Comparison of ENCODE assay signal across 14 cellular contexts in genomic region chr3:71447803-71448202, GRCh38.
DNase-seq lines count a peak whose midpoint lies in the region; ATAC-seq and TF ChIP-seq lines count a peak whose summit lies in the region.
"Had no signal": no experiment of that assay in that cellular context is flagged by ENCODE, and none has a peak within 500 bp of the region (broad histone marks: within the 10 kb centered on the region; RNA-seq: fewer than 3 reads in every experiment).

No MANE protein-coding gene starts in this region.

- H3K9ac ChIP-seq in mammary epithelial cell (ENCODE audit: insufficient read depth, low read length) = no peak overlapping the region

- peak overlapping the region; percentile 43 to 59 for H3K4me3 Mint-ChIP-seq in activated T-cell treated with anti-CD3 and anti-CD28 coated beads, Interleukin-2, amount 50 U/mL, for 72 hours
- H3K4me3 Mint-ChIP-seq in stimulated activated naive B cell treated with anti-CD40 and anti-IgM and Interleukin-4, amounts not matched to agents 10 μg/mL and 1 μg/mL and 100 μg/mL, for 72 hours = no peak overlapping the region
- H3K4me3 Mint-ChIP-seq: activated B cell treated with CpG ODN at 0.5 μM for 24 hours had no signal

- no peaks in the 10 kb centered on the region for H4K20me1 ChIP-seq in mammary epithelial cell (ENCODE audit: insufficient read depth, low read length)

- no TSS peak for BruUV-seq in mammary epithelial cell (replicated peaks; lab: Mats Ljungman, UMichigan)

- H3K4me1 ChIP-seq in mammary epithelial cell (ENCODE audit: insufficient read depth, low read length) = peaks cover 39% of the 10 kb centered on the region
- H3K4me1 ChIP-seq: uterus had no signal

- peak overlapping the region; percentile 61 for H3K27ac ChIP-seq in mammary epithelial cell (ENCODE audit: insufficient read depth, low read depth, low read length)
- H3K27ac ChIP-seq: uterus had no signal

- no peaks in the 10 kb centered on the region for H3K27me3 ChIP-seq in mammary epithelial cell (ENCODE audit: insufficient read depth, low read length)
- H3K27me3 ChIP-seq: uterus had no signal

- H3K36me3 ChIP-seq in mammary epithelial cell (ENCODE audit: insufficient read depth, low read length) = no peaks in the 10 kb centered on the region
- H3K36me3 ChIP-seq: uterus had no signal

- no peak for DNase-seq in activated T-cell treated with anti-CD3 and anti-CD28 coated beads, Interleukin-2, amount 50 U/mL, for 72 hours
- DNase-seq in activated T-cell treated with anti-CD3 and anti-CD28 coated beads, Interleukin-2, amount 50 U/mL, for 48 hours = no peak
- DNase-seq in NB4 (ENCODE audit: low read depth) (peak; percentile 64), mammary epithelial cell (peak; percentile 85), anterior cingulate cortex (lab: John Stamatoyannopoulos, UW) (no peak)
- no peak for DNase-seq in stimulated activated naive B cell treated with anti-CD40 and anti-IgM and Interleukin-4, amounts not matched to agents 10 μg/mL and 1 μg/mL and 100 μg/mL, for 72 hours
- no peak for DNase-seq in effector CD4-positive, alpha-beta T cell
- DNase-seq: activated B cell treated with CpG ODN at 0.5 μM for 24 hours; foreskin melanocyte; NCI-H1436; NK-92 treated with Interleukin-12 subunit alpha and Interleukin-12 subunit beta, amount 100 ng/mL, for 24 hours; uterus had no signal

- H3K9me3 Mint-ChIP-seq in activated T-cell treated with anti-CD3 and anti-CD28 coated beads, Interleukin-2, amount 50 U/mL, for 72 hours = peaks cover 0 to 3% of the 10 kb centered on the region in 2 donors
- peaks cover 0 to 2% of the 10 kb centered on the region in 2 donors for H3K9me3 Mint-ChIP-seq in stimulated activated naive B cell treated with anti-CD40 and anti-IgM and Interleukin-4, amounts not matched to agents 10 μg/mL and 1 μg/mL and 100 μg/mL, for 72 hours
- H3K9me3 Mint-ChIP-seq: activated B cell treated with CpG ODN at 0.5 μM for 24 hours had no signal

- no peaks in the 10 kb centered on the region for H3K27me3 Mint-ChIP-seq in activated T-cell treated with anti-CD3 and anti-CD28 coated beads, Interleukin-2, amount 50 U/mL, for 72 hours (ENCODE audit: low read depth)
- H3K27me3 Mint-ChIP-seq in stimulated activated naive B cell treated with anti-CD40 and anti-IgM and Interleukin-4, amounts not matched to agents 10 μg/mL and 1 μg/mL and 100 μg/mL, for 72 hours = no peaks in the 10 kb centered on the region
- H3K27me3 Mint-ChIP-seq: activated B cell treated with CpG ODN at 0.5 μM for 24 hours had no signal

- in situ Hi-C loops in mammary epithelial cell (cut with MboI; ENCODE audit: low sequenced_read_pairs in 2 of 2) = no loop called here

- no peak for TF ChIP-seq POLR2A in NB4 (IDR thresholded peaks at IDR 0.05; ENCODE audit: extremely low read depth, insufficient read length)

- no peak overlapping the region for H3K4me3 ChIP-seq in NB4 (ENCODE audit: low read depth, low read length)
- H3K4me3 ChIP-seq in mammary epithelial cell (replicated peaks in 1 of 3; ENCODE audit: insufficient read depth in 1 of 3, low read depth in 2 of 3, low read length in 3 of 3) = no peak overlapping the region
- H3K4me3 ChIP-seq: uterus had no signal

- peak; percentile 77 to 78 for ATAC-seq in activated T-cell treated with anti-CD3 and anti-CD28 coated beads, Interleukin-2, amount 50 U/mL, for 72 hours (replicated peaks in 1 of 2)
- no peak for ATAC-seq in stimulated activated naive B cell treated with anti-CD40 and anti-IgM and Interleukin-4, amounts not matched to agents 10 μg/mL and 1 μg/mL and 100 μg/mL, for 72 hours (replicated peaks)
- no peak for ATAC-seq in GM21529 (IDR thresholded peaks at IDR 0.05; ENCODE audit: unreplicated experiment)
- ATAC-seq: HCT116 had no signal

- intact Hi-C loops in mammary epithelial cell (cut with micrococcal nuclease) = loop anchor here (5.0 kb wide), 1 partner anchor 49 kb away; no protein-coding TSS in a partner anchor

- peaks cover 99% of the 10 kb centered on the region for H3K4me1 Mint-ChIP-seq in activated T-cell treated with anti-CD3 and anti-CD28 coated beads, Interleukin-2, amount 50 U/mL, for 72 hours (ENCODE audit: low read depth)
- peaks cover 56 to 82% of the 10 kb centered on the region in 2 donors for H3K4me1 Mint-ChIP-seq in stimulated activated naive B cell treated with anti-CD40 and anti-IgM and Interleukin-4, amounts not matched to agents 10 μg/mL and 1 μg/mL and 100 μg/mL, for 72 hours

- peak overlapping the region; percentile 83 for H2AFZ ChIP-seq in mammary epithelial cell (ENCODE audit: low read depth, low read length)

- peak overlapping the region; percentile 64 for H3K27ac Mint-ChIP-seq in activated T-cell treated with anti-CD3 and anti-CD28 coated beads, Interleukin-2, amount 50 U/mL, for 72 hours
- H3K27ac Mint-ChIP-seq in stimulated activated naive B cell treated with anti-CD40 and anti-IgM and Interleukin-4, amounts not matched to agents 10 μg/mL and 1 μg/mL and 100 μg/mL, for 72 hours = peak overlapping the region; percentile 5

- no peak for TF ChIP-seq CTCF in NB4 (IDR thresholded peaks at IDR 0.05; ENCODE audit: low read depth, low read length)
- TF ChIP-seq CTCF in mammary epithelial cell (conservative IDR thresholded peaks at IDR 0.05 in 1 of 2, IDR thresholded peaks at IDR 0.05 in 1 of 2; ENCODE audit: extremely low read depth in 1 of 2, insufficient read depth in 1 of 2, low read depth in 1 of 2, low read length in 2 of 2) = no peak

- peak overlapping the region; percentile 46 for H3K4me2 ChIP-seq in mammary epithelial cell (ENCODE audit: insufficient read depth, low read depth, low read length)

- H3K79me2 ChIP-seq in mammary epithelial cell (ENCODE audit: insufficient read depth, low read length) = peaks cover 8% of the 10 kb centered on the region

- 2% methylated on average over 5 of the region's 5 CpGs for WGBS in mammary epithelial cell (ENCODE audit: low coverage, missing lambda C conversion rate)

- no peaks in the 10 kb centered on the region for H3K9me3 ChIP-seq in mammary epithelial cell (replicated peaks; ENCODE audit: insufficient read depth, low read length)
- H3K9me3 ChIP-seq: uterus had no signal

- peaks cover 3 to 6% of the 10 kb centered on the region in 2 donors for H3K36me3 Mint-ChIP-seq in activated T-cell treated with anti-CD3 and anti-CD28 coated beads, Interleukin-2, amount 50 U/mL, for 72 hours (ENCODE audit: insufficient read depth in 2 of 2)
- peaks cover 4 to 6% of the 10 kb centered on the region in 2 donors for H3K36me3 Mint-ChIP-seq in stimulated activated naive B cell treated with anti-CD40 and anti-IgM and Interleukin-4, amounts not matched to agents 10 μg/mL and 1 μg/mL and 100 μg/mL, for 72 hours

- dilution Hi-C loops in mammary epithelial cell (cut with HindIII; ENCODE audit: low sequenced_read_pairs) = no loop called here

- CTCF ChIA-PET in mammary epithelial cell (lab: Charles Lee; ENCODE audit: low non-redundant PET) = no interaction called here

Comparison
In these comparisons a context has a peak if more than half of its experiments do, and no peak if none do; other contexts are left out.
1. ATAC-seq: peak in activated T-cell treated with anti-CD3 and anti-CD28 coated beads, Interleukin-2, amount 50 U/mL, for 72 hours (2 of 2); none in stimulated activated naive B cell treated with anti-CD40 and anti-IgM and Interleukin-4, amounts not matched to agents 10 μg/mL and 1 μg/mL and 100 μg/mL, for 72 hours (0 of 2) and GM21529 (single experiment).
2. DNase-seq: peak in NB4 (single experiment) and mammary epithelial cell (single experiment); none in activated T-cell treated with anti-CD3 and anti-CD28 coated beads, Interleukin-2, amount 50 U/mL, for 72 hours (0 of 2), activated T-cell treated with anti-CD3 and anti-CD28 coated beads, Interleukin-2, amount 50 U/mL, for 48 hours (0 of 2), stimulated activated naive B cell treated with anti-CD40 and anti-IgM and Interleukin-4, amounts not matched to agents 10 μg/mL and 1 μg/mL and 100 μg/mL, for 72 hours (single experiment), anterior cingulate cortex (0 of 58) and effector CD4-positive, alpha-beta T cell (single experiment).
3. H3K4me3 Mint-ChIP-seq: peak in activated T-cell treated with anti-CD3 and anti-CD28 coated beads, Interleukin-2, amount 50 U/mL, for 72 hours (2 of 2); none in stimulated activated naive B cell treated with anti-CD40 and anti-IgM and Interleukin-4, amounts not matched to agents 10 μg/mL and 1 μg/mL and 100 μg/mL, for 72 hours (0 of 2).